Comparison of ENCODE assay signal across 16 cellular contexts in the genomic region with DNA sequence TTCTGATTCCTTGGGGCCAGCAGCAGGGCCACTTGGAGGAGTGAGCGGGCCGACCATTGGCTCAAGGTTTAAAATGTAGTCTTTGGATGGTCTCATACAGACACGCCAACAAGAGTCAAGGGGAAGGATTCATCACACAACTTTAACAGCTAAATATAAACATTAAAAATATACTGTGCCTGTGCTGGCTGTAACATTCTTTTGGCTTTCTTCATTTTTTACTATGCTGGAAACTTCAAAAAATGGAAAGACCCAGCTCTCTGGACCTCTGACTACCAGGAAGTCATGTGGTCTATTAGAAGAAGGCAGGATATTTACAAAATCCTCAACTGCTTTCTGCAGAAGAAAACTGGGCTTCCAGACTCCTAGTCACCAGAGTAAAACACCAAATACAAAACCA. TPM values are rescaled to one million over a fixed set of nuclear protein-coding genes. Genes with fewer than 3 reads are reported as not detected.
DNase-seq lines count a peak whose midpoint lies in the region; ATAC-seq and TF ChIP-seq lines count a peak whose summit lies in the region.
"Had no signal": no experiment of that assay in that cellular context is flagged by ENCODE, and none has a peak within 500 bp of the region (broad histone marks: within the 10 kb centered on the region; RNA-seq: fewer than 3 reads in every experiment).

No MANE protein-coding gene starts in this region.

- peak overlapping the region; percentile 46 for H3K27ac ChIP-seq in vagina
- H3K27ac ChIP-seq: BLaER1 treated with 17β-estradiol and CSF1 and Interleukin-3, amounts not matched to agents 10 nM and 100 nM; KMS-11 had no signal

- intact Hi-C loops in natural killer cell (cut with micrococcal nuclease) = no loop called here
- intact Hi-C loops in vagina (cut with DNase I) = no loop called here

- TF ChIP-seq CTCF in natural killer cell (IDR thresholded peaks at IDR 0.05) = no peak
- no peak for TF ChIP-seq CTCF in nephron progenitor cell (IDR thresholded peaks at IDR 0.05)
- no peak for TF ChIP-seq CTCF in vagina (IDR thresholded peaks at IDR 0.05)

- H3K27me3 ChIP-seq in vagina = no peaks in the 10 kb centered on the region
- H3K27me3 ChIP-seq: BLaER1 treated with 17β-estradiol and CSF1 and Interleukin-3, amounts not matched to agents 10 nM and 100 nM had no signal

- H3K9me3 ChIP-seq in vagina = no peaks in the 10 kb centered on the region
- H3K9me3 ChIP-seq: BLaER1 treated with 17β-estradiol and CSF1 and Interleukin-3, amounts not matched to agents 10 nM and 100 nM had no signal

- peaks cover 44% of the 10 kb centered on the region for H3K4me1 ChIP-seq in vagina

- peaks cover 13 to 21% of the 10 kb centered on the region in 2 donors for H3K4me1 Mint-ChIP-seq in natural killer cell treated with Interleukin-12 subunit alpha and Interleukin-12 subunit beta and Interleukin-15 and Interleukin-18, amount 100 ng/mL, for 72 hours (ENCODE audit: low read depth in 2 of 2)
- H3K4me1 Mint-ChIP-seq in natural killer cell (peaks cover 7 to 11% of the 10 kb centered on the region in 2 donors), nephron progenitor cell (peaks cover 30% of the 10 kb centered on the region)

- no peak overlapping the region for H3K4me3 ChIP-seq in vagina
- H3K4me3 ChIP-seq: BLaER1 treated with 17β-estradiol and CSF1 and Interleukin-3, amounts not matched to agents 10 nM and 100 nM had no signal

- H3K27me3 Mint-ChIP-seq in natural killer cell treated with Interleukin-12 subunit alpha and Interleukin-12 subunit beta and Interleukin-15 and Interleukin-18, amount 100 ng/mL, for 72 hours = no peaks in the 10 kb centered on the region
- H3K27me3 Mint-ChIP-seq in natural killer cell (ENCODE audit: low read depth in 2 of 2) (no peaks in the 10 kb centered on the region), nephron progenitor cell (ENCODE audit: low read depth, poor library complexity) (no peaks in the 10 kb centered on the region)

- no peaks in the 10 kb centered on the region for H3K36me3 Mint-ChIP-seq in natural killer cell treated with Interleukin-12 subunit alpha and Interleukin-12 subunit beta and Interleukin-15 and Interleukin-18, amount 100 ng/mL, for 72 hours
- H3K36me3 Mint-ChIP-seq in natural killer cell (no peaks in the 10 kb centered on the region), nephron progenitor cell (ENCODE audit: low read depth) (peaks cover 9% of the 10 kb centered on the region)

- peak overlapping the region; percentile 17 to 29 for H3K27ac Mint-ChIP-seq in natural killer cell treated with Interleukin-12 subunit alpha and Interleukin-12 subunit beta and Interleukin-15 and Interleukin-18, amount 100 ng/mL, for 72 hours
- H3K27ac Mint-ChIP-seq in natural killer cell (no peak overlapping the region), nephron progenitor cell (peak overlapping the region; percentile 86)

- no peak overlapping the region for H3K4me3 Mint-ChIP-seq in natural killer cell treated with Interleukin-12 subunit alpha and Interleukin-12 subunit beta and Interleukin-15 and Interleukin-18, amount 100 ng/mL, for 72 hours
- H3K4me3 Mint-ChIP-seq in natural killer cell (no peak overlapping the region), nephron progenitor cell (no peak overlapping the region)

- no peaks in the 10 kb centered on the region for H3K9me3 Mint-ChIP-seq in natural killer cell treated with Interleukin-12 subunit alpha and Interleukin-12 subunit beta and Interleukin-15 and Interleukin-18, amount 100 ng/mL, for 72 hours
- H3K9me3 Mint-ChIP-seq in natural killer cell = no peaks in the 10 kb centered on the region
- peaks cover 1% of the 10 kb centered on the region for H3K9me3 Mint-ChIP-seq in nephron progenitor cell

- H3K36me3 ChIP-seq in vagina = no peaks in the 10 kb centered on the region
- H3K36me3 ChIP-seq: BLaER1 treated with 17β-estradiol and CSF1 and Interleukin-3, amounts not matched to agents 10 nM and 100 nM had no signal

- no peak for TF ChIP-seq POLR2A in vagina (IDR thresholded peaks at IDR 0.05)

- no peak for DNase-seq in natural killer cell treated with Interleukin-12 subunit alpha and Interleukin-12 subunit beta and Interleukin-15 and Interleukin-18, amount 100 ng/mL, for 72 hours (ENCODE audit: low spot score)
- DNase-seq in natural killer cell (no peak), fibroblast of peridontal ligament (ENCODE audit: extremely low read depth) (peak; percentile 31), nephron progenitor cell (no peak), vagina (ENCODE audit: extremely low spot score in 2 of 2) (no peak), HT-29 (ENCODE audit: low spot score) (no peak), DMS53 treated with DMSO at 0.1 percent for 48 hours (lab: John Stamatoyannopoulos, UW; ENCODE audit: unreplicated experiment) (no peak), NCI-H345 treated with DMSO at 0.1 percent for 48 hours (lab: John Stamatoyannopoulos, UW; ENCODE audit: unreplicated experiment) (no peak)
- DNase-seq: NCI-H1048, NCI-H1436 treated with DMSO at 0.1 percent for 48 hours, NCI-H2081 treated with DMSO at 0.1 percent for 48 hours, NCI-H2227 treated with DMSO at 0.1 percent for 48 hours, NCI-H524 treated with DMSO at 0.1 percent for 48 hours had no signal

- no peak for ATAC-seq in natural killer cell treated with Interleukin-12 subunit alpha and Interleukin-12 subunit beta and Interleukin-15 and Interleukin-18, amount 100 ng/mL, for 72 hours
- ATAC-seq in natural killer cell = no peak
- ATAC-seq: Panc1 had no signal

RNA-seq across cellular contexts. Expression of gene KLF3, which starts 49.8 kb away (rescaled TPM):
- total RNA-seq in natural killer cell treated with Interleukin-12 subunit alpha and Interleukin-12 subunit beta and Interleukin-15 and Interleukin-18, amount 100 ng/mL, for 72 hours = 10 to 100 TPM; 68.6 to 68.9 TPM
- total RNA-seq in natural killer cell (100 to 1,000 TPM; 109 to 114 (median 112) TPM), vagina (85.4 TPM)
- 74.3 and 76.6 TPM in 2 replicates for total RNA-seq in HT-29 (2014; rRNA removed; shearing (Covaris generic))

Comparison
In these comparisons a context has a peak if more than half of its experiments do, and no peak if none do; other contexts are left out.
1. H3K27ac Mint-ChIP-seq: peak in natural killer cell treated with Interleukin-12 subunit alpha and Interleukin-12 subunit beta and Interleukin-15 and Interleukin-18, amount 100 ng/mL, for 72 hours (2 of 2) and nephron progenitor cell (single experiment); none in natural killer cell (0 of 2).